In genomic region chr5:33072296-33072695, GRCh38 we compare ENCODE assay signal across 12 cellular contexts.
DNase-seq lines count a peak whose midpoint lies in the region; ATAC-seq and TF ChIP-seq lines count a peak whose summit lies in the region.
"Had no signal": no experiment of that assay in that cellular context is flagged by ENCODE, and none has a peak within 500 bp of the region (broad histone marks: within the 10 kb centered on the region; RNA-seq: fewer than 3 reads in every experiment).

No MANE protein-coding gene starts in this region.

- H3K27ac Mint-ChIP-seq in HFFc6, result peak overlapping the region; percentile 50
- H3K27ac Mint-ChIP-seq: CD4-positive, CD25-positive, alpha-beta regulatory T cell had no signal

- H3K36me3 Mint-ChIP-seq in HFFc6 (ENCODE audit: low read depth), result peaks cover 4% of the 10 kb centered on the region; the same call in 1 of the 2 replicates
- H3K36me3 Mint-ChIP-seq: CD4-positive, CD25-positive, alpha-beta regulatory T cell had no signal

- H3K27me3 Mint-ChIP-seq in HFFc6 (ENCODE audit: insufficient read depth), result no peaks in the 10 kb centered on the region
- H3K27me3 Mint-ChIP-seq: CD4-positive, CD25-positive, alpha-beta regulatory T cell had no signal

- H3K36me3 ChIP-seq in RWPE2 (ENCODE audit: low read depth), result no peaks in the 10 kb centered on the region
- H3K36me3 ChIP-seq: BLaER1 treated with 17β-estradiol and CSF1 and Interleukin-3, amounts not matched to agents 10 nM and 100 nM had no signal

- TF ChIP-seq CTCF in HFFc6 (IDR thresholded peaks at IDR 0.05), result no peak
- TF ChIP-seq CTCF in RWPE2 (IDR thresholded peaks at IDR 0.05; ENCODE audit: poor library complexity, severe bottlenecking), result no peak

- 0 out of 3 replicates have a peak, but pooled peaks have one; percentile 11 for ATAC-seq in RWPE2 (ENCODE audit: low read depth)
- ATAC-seq: HCT116 had no signal

- DNase-seq in ELR (ENCODE audit: low read depth), result peak; percentile 56
- DNase-seq in HFFc6, result no peak
- no peak for DNase-seq in RWPE2 (ENCODE audit: low spot score)
- DNase-seq in epithelial cell of prostate (ENCODE audit: low read depth, low spot score), result no peak
- no peak for DNase-seq in SW480 (ENCODE audit: low spot score)
- DNase-seq in GF-D8 (lab: John Stamatoyannopoulos, UW), result no peak
- no peak for DNase-seq in nucleus accumbens (lab: John Stamatoyannopoulos, UW)
- DNase-seq: ACHN; CD4-positive, CD25-positive, alpha-beta regulatory T cell; DMS53 had no signal

- 0 out of 2 replicates have a peak overlapping the region, but pooled peaks have one; percentile 7 for H3K4me3 Mint-ChIP-seq in HFFc6
- H3K4me3 Mint-ChIP-seq: CD4-positive, CD25-positive, alpha-beta regulatory T cell had no signal

- H3K4me1 Mint-ChIP-seq in HFFc6 (ENCODE audit: low read depth), result no peaks in the 10 kb centered on the region; the same call in none of the 2 replicates
- H3K4me1 Mint-ChIP-seq: CD4-positive, CD25-positive, alpha-beta regulatory T cell had no signal

- H3K9me3 Mint-ChIP-seq in HFFc6, result peaks cover 3% of the 10 kb centered on the region; the same call in 1 of the 2 replicates

- no peaks in the 10 kb centered on the region for H3K9me3 ChIP-seq in RWPE2 (ENCODE audit: severe bottlenecking)

- no peaks in the 10 kb centered on the region for H3K27me3 ChIP-seq in RWPE2 (ENCODE audit: insufficient read depth, poor library complexity, severe bottlenecking)
- H3K27me3 ChIP-seq: BLaER1 treated with 17β-estradiol and CSF1 and Interleukin-3, amounts not matched to agents 10 nM and 100 nM had no signal

- H3K4me1 ChIP-seq in RWPE2 (ENCODE audit: insufficient read depth, poor library complexity, severe bottlenecking), result peaks cover 23% of the 10 kb centered on the region

- no peak overlapping the region for H3K27ac ChIP-seq in RWPE2 (ENCODE audit: poor library complexity, severe bottlenecking)
- peak overlapping the region; percentile 57 for H3K27ac ChIP-seq in epithelial cell of prostate
- H3K27ac ChIP-seq: BLaER1 treated with 17β-estradiol and CSF1 and Interleukin-3, amounts not matched to agents 10 nM and 100 nM had no signal

- H3K4me3 ChIP-seq in RWPE2 (ENCODE audit: severe bottlenecking), result no peak overlapping the region
- H3K4me3 ChIP-seq: BLaER1 treated with 17β-estradiol and CSF1 and Interleukin-3, amounts not matched to agents 10 nM and 100 nM had no signal
